ENCODE assay signal across 16 cellular contexts in genomic region chr1:156407760-156408159, GRCh38. TPM values are rescaled to one million over a fixed set of nuclear protein-coding genes. Genes with fewer than 3 reads are reported as not detected.
A peak's percentile ranks its signal among the peaks of the same experiment; 100 is the strongest.
DNase-seq lines count a peak whose midpoint lies in the region; TF ChIP-seq lines count a peak whose summit lies in the region.
"Had no signal": no experiment of that assay in that cellular context is flagged by ENCODE, and none has a peak within 500 bp of the region (broad histone marks: within the 10 kb centered on the region; RNA-seq: fewer than 3 reads in every experiment).

No MANE protein-coding gene starts in this region.

- BruUV-seq in A673 (replicated peaks; lab: Mats Ljungman, UMichigan), result no TSS peak

- no peaks in the 10 kb centered on the region for H3K4me1 ChIP-seq in A673 (ENCODE audit: insufficient read depth, low read length, poor library complexity, severe bottlenecking)
- H3K4me1 ChIP-seq: BLaER1 had no signal

- H3K9me3 ChIP-seq in A673 (ENCODE audit: low read depth, low read length, poor library complexity, severe bottlenecking), result no peaks in the 10 kb centered on the region
- H3K9me3 ChIP-seq: BLaER1 had no signal

- H3K27me3 Mint-ChIP-seq in glutamatergic neuron (ENCODE audit: unreplicated experiment), result peaks cover 26% of the 10 kb centered on the region

- H3K4me1 Mint-ChIP-seq in glutamatergic neuron (ENCODE audit: low read depth, unreplicated experiment), result peaks cover 22% of the 10 kb centered on the region
- H3K4me1 Mint-ChIP-seq: CD14-positive monocyte; CD4-positive, alpha-beta memory T cell had no signal

- DNase-seq in caudate nucleus (lab: John Stamatoyannopoulos, UW), result no peak
- no peak for DNase-seq in glutamatergic neuron
- DNase-seq in substantia nigra (lab: John Stamatoyannopoulos, UW), result no peak
- no peak for DNase-seq in NCI-H2227 (lab: John Stamatoyannopoulos, UW; ENCODE audit: unreplicated experiment)
- DNase-seq in NCI-H510A treated with DMSO at 0.1 percent for 48 hours (lab: John Stamatoyannopoulos, UW), result no peak
- no peak for DNase-seq in A673 (ENCODE audit: low spot score)
- DNase-seq: CD4-positive, alpha-beta memory T cell; DMS153; DMS79; GDM1; HFFc6 had no signal

- no peak overlapping the region for H3K4me3 ChIP-seq in A673 (ENCODE audit: low read depth, low read length, poor library complexity, severe bottlenecking)
- H3K4me3 ChIP-seq: BLaER1, GM23338 had no signal

- POLR2A ChIA-PET in A673 (lab: Charles Lee; ENCODE audit: low non-redundant PET), result no interaction called here

- intact Hi-C loops in A673 (cut with micrococcal nuclease; ENCODE audit: unreplicated experiment), result no loop called here

- peak overlapping the region; percentile 58 for H3K27ac ChIP-seq in caudate nucleus (ENCODE audit: low read depth, low read length)
- peak overlapping the region; percentile 93 for H3K27ac ChIP-seq in substantia nigra (ENCODE audit: low read depth, low read length, poor library complexity, severe bottlenecking)
- H3K27ac ChIP-seq in A673 (ENCODE audit: low read depth, low read length, poor library complexity, severe bottlenecking), result no peak overlapping the region
- H3K27ac ChIP-seq: BLaER1, HL-60 had no signal

- H3K27ac Mint-ChIP-seq in glutamatergic neuron (ENCODE audit: unreplicated experiment), result peak overlapping the region; percentile 92
- H3K27ac Mint-ChIP-seq: CD4-positive, alpha-beta memory T cell; GM23338; HFFc6 had no signal

- CTCF ChIA-PET in A673 (lab: Charles Lee), result interaction anchor here (1.2 kb wide), 1 partner anchor 22 kb away, joined by 5 read pairs; no protein-coding TSS in a partner anchor

- H3K9me3 Mint-ChIP-seq in glutamatergic neuron (ENCODE audit: unreplicated experiment), result peaks cover 9% of the 10 kb centered on the region
- H3K9me3 Mint-ChIP-seq: CD4-positive, alpha-beta memory T cell; GM23338; HFFc6 had no signal

- TF ChIP-seq CTCF in glutamatergic neuron (IDR thresholded peaks at IDR 0.05; ENCODE audit: partially characterized antibody, unreplicated experiment), result no peak
- TF ChIP-seq CTCF in A673 (conservative IDR thresholded peaks at IDR 0.05; ENCODE audit: low read depth, low read length), result no peak

- H3K36me3 Mint-ChIP-seq in glutamatergic neuron (ENCODE audit: unreplicated experiment), result no peaks in the 10 kb centered on the region
- H3K36me3 Mint-ChIP-seq: CD14-positive monocyte had no signal

- H3K36me3 ChIP-seq in A673 (ENCODE audit: insufficient read depth, low read length, poor library complexity, severe bottlenecking), result no peaks in the 10 kb centered on the region
- H3K36me3 ChIP-seq: BLaER1 had no signal

- peaks cover 11% of the 10 kb centered on the region for H3K27me3 ChIP-seq in A673 (replicated peaks; ENCODE audit: insufficient read depth, low read depth, low read length, poor library complexity)

- H3K4me3 Mint-ChIP-seq in glutamatergic neuron (ENCODE audit: unreplicated experiment), result peak overlapping the region; percentile 12
- H3K4me3 Mint-ChIP-seq: CD4-positive, alpha-beta memory T cell; GM23338; HFFc6 had no signal

RNA-seq across cellular contexts. Expression of gene RHBG, which starts 38.7 kb away (rescaled TPM):
- total RNA-seq in glutamatergic neuron (ENCODE audit: unreplicated experiment), result not detected
- not detected in 2 replicates for total RNA-seq in A673 (2021)
- total RNA-seq: CD4-positive, alpha-beta memory T cell; HFFc6; HT1080 had no signal
